Comparison of ENCODE assay signal across 27 cellular contexts in the genomic region with DNA sequence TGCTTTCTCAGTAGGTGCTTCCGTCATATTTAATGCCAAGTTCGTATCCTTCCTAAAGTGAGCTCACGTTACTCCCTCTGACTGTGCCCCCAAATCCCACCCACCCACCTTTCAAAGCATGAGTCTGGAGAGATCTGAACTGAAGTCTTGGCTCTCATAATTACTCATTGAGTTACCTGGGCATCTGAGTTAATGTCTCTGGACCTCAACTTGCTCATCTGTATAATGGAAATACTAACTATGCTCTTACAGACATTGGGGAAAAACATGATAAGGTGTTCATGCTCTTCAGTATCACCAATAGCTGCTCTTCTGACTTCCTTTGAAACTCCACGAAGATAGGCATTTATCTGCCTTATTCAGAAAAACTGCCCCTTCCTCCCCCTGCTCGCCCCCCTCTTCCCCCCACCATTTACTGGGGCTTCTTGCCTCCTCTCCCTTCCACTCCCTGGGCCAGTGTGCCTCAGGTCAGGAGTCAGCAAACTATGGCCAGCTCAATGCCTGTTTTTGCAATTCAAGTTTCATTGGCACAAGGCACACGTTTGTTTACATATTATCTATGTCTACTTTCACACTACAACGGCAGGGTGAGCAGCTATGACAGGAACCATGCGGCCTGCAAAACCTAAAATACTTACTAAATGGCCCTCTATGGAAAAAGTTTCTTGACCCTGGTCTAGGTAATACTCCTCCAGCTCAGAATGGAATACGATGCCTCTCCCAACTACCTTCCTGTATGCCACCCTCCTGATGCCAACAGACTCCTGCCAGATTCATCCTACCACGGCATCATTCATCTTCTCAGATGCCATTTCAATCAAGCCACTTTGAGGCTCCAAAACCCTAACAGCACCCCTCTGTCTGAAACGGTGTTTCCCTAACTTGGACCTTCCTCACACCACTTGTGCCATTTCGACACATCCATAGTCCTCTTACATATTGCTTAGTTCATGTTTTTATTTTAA.
DNase-seq lines count a peak whose midpoint lies in the region; FAIRE-seq and TF ChIP-seq lines count a peak whose summit lies in the region.
"Had no signal": no experiment of that assay in that cellular context is flagged by ENCODE, and none has a peak within 500 bp of the region (broad histone marks: within the 10 kb centered on the region; RNA-seq: fewer than 3 reads in every experiment).

No MANE protein-coding gene starts in this region.

- no peaks in the 10 kb centered on the region for H3K9me3 ChIP-seq in breast epithelium
- no peaks in the 10 kb centered on the region for H3K9me3 ChIP-seq in endodermal cell (ENCODE audit: control insufficient read depth, low read length)
- H3K9me3 ChIP-seq in esophagus squamous epithelium = no peaks in the 10 kb centered on the region
- no peaks in the 10 kb centered on the region for H3K9me3 ChIP-seq in PC-9 (ENCODE audit: insufficient read depth, low read depth)
- H3K9me3 ChIP-seq: HAP-1, suprapubic skin had no signal

- H3K4me1 ChIP-seq in breast epithelium (no peaks in the 10 kb centered on the region), endodermal cell (ENCODE audit: control insufficient read depth, insufficient read depth, low read length) (no peaks in the 10 kb centered on the region), esophagus squamous epithelium (no peaks in the 10 kb centered on the region), PC-9 (replicated peaks; ENCODE audit: insufficient read depth) (no peaks in the 10 kb centered on the region)
- H3K4me1 ChIP-seq: HAP-1, suprapubic skin had no signal

- TF ChIP-seq CTCF in MCF 10A (IDR thresholded peaks at IDR 0.05; ENCODE audit: unreplicated experiment) (no peak), breast epithelium (IDR thresholded peaks at IDR 0.05) (no peak), endodermal cell (conservative IDR thresholded peaks at IDR 0.05) (no peak), osteocyte (IDR thresholded peaks at IDR 0.05) (no peak), esophagus squamous epithelium (IDR thresholded peaks at IDR 0.05) (no peak), PC-9 (conservative IDR thresholded peaks at IDR 0.05) (no peak)

- H3K27me3 ChIP-seq in breast epithelium (no peaks in the 10 kb centered on the region), endodermal cell (ENCODE audit: control insufficient read depth, insufficient read depth, low read length, poor library complexity, severe bottlenecking) (no peaks in the 10 kb centered on the region), esophagus squamous epithelium (no peaks in the 10 kb centered on the region), PC-9 (ENCODE audit: insufficient read depth, low read depth) (no peaks in the 10 kb centered on the region)
- H3K27me3 ChIP-seq: brain microvascular endothelial cell, suprapubic skin had no signal

- no peak for TF ChIP-seq POLR2A in breast epithelium (IDR thresholded peaks at IDR 0.05)
- no peak for TF ChIP-seq POLR2A in esophagus squamous epithelium (IDR thresholded peaks at IDR 0.05)

- peaks cover 28% of the 10 kb centered on the region for H3F3A ChIP-seq in PC-9 (ENCODE audit: insufficient read depth, low read depth)

- H3K36me3 ChIP-seq in breast epithelium (no peaks in the 10 kb centered on the region), endodermal cell (ENCODE audit: control insufficient read depth, insufficient read depth, low read length) (peaks cover 87% of the 10 kb centered on the region), esophagus squamous epithelium (peaks cover 18 to 100% (median 25%) of the 10 kb centered on the region in 3 donors), PC-9 (ENCODE audit: low read depth) (peaks cover 71% of the 10 kb centered on the region)

- no peaks in the 10 kb centered on the region for H3K27me3 Mint-ChIP-seq in MCF 10A (ENCODE audit: insufficient read depth, unreplicated experiment)
- H3K27me3 Mint-ChIP-seq in endodermal cell (ENCODE audit: insufficient read depth) = no peaks in the 10 kb centered on the region
- no peaks in the 10 kb centered on the region for H3K27me3 Mint-ChIP-seq in osteocyte (ENCODE audit: unreplicated experiment)
- H3K27me3 Mint-ChIP-seq: activated CD4-positive, alpha-beta T cell treated with anti-CD3 and anti-CD28 coated beads, Interleukin-2, amount 10 ng/mL, durations not matched to agents 24 days and 14 days; effector memory CD8-positive, alpha-beta T cell; naive thymus-derived CD8-positive, alpha-beta T cell; T-cell had no signal

- no peak overlapping the region for H2AFZ ChIP-seq in PC-9

- peaks cover 27% of the 10 kb centered on the region for H4K20me1 ChIP-seq in PC-9 (ENCODE audit: insufficient read depth)

- no peaks in the 10 kb centered on the region for H3K9me2 ChIP-seq in PC-9 (ENCODE audit: insufficient read depth)

- H3K9me3 Mint-ChIP-seq in MCF 10A (ENCODE audit: unreplicated experiment) = no peaks in the 10 kb centered on the region
- H3K9me3 Mint-ChIP-seq in endodermal cell = no peaks in the 10 kb centered on the region
- H3K9me3 Mint-ChIP-seq in osteocyte (ENCODE audit: unreplicated experiment) = no peaks in the 10 kb centered on the region
- H3K9me3 Mint-ChIP-seq: activated CD4-positive, alpha-beta T cell treated with anti-CD3 and anti-CD28 coated beads, Interleukin-2, amount 10 ng/mL, durations not matched to agents 24 days and 14 days; effector memory CD8-positive, alpha-beta T cell; naive thymus-derived CD8-positive, alpha-beta T cell; T-cell had no signal

- H3K4me2 ChIP-seq in PC-9 = no peak overlapping the region

- H3K4me3 Mint-ChIP-seq in MCF 10A (ENCODE audit: unreplicated experiment) (no peak overlapping the region), endodermal cell (no peak overlapping the region), osteocyte (ENCODE audit: unreplicated experiment) (no peak overlapping the region)
- H3K4me3 Mint-ChIP-seq: activated CD4-positive, alpha-beta T cell treated with anti-CD3 and anti-CD28 coated beads, Interleukin-2, amount 10 ng/mL, durations not matched to agents 24 days and 14 days; effector memory CD8-positive, alpha-beta T cell; naive thymus-derived CD8-positive, alpha-beta T cell; T-cell had no signal

- H3K79me2 ChIP-seq in PC-9 (ENCODE audit: low read depth) = no peaks in the 10 kb centered on the region

- peak; percentile 28 for FAIRE-seq in HTR-8/SVneo (lab: Jason Lieb, UNC)
- FAIRE-seq: colon, G401.6, TTC549 had no signal

- H3K4me1 Mint-ChIP-seq in MCF 10A (ENCODE audit: insufficient read depth, unreplicated experiment) (peaks cover 5% of the 10 kb centered on the region), endodermal cell (peaks cover 1% of the 10 kb centered on the region), osteocyte (ENCODE audit: unreplicated experiment) (peaks cover 3% of the 10 kb centered on the region)

- no peak overlapping the region for H3K9ac ChIP-seq in endodermal cell (ENCODE audit: extremely low read depth, low read length, poor library complexity, severe bottlenecking)

- no peak overlapping the region for H3K27ac ChIP-seq in breast epithelium
- no peak overlapping the region for H3K27ac ChIP-seq in endodermal cell (ENCODE audit: low read depth, low read length)
- H3K27ac ChIP-seq in esophagus squamous epithelium = no peak overlapping the region
- H3K27ac ChIP-seq in PC-9 = no peak overlapping the region
- H3K27ac ChIP-seq: brain microvascular endothelial cell, C4-2B, suprapubic skin had no signal

- DNase-seq in MCF 10A (ENCODE audit: unreplicated experiment) (no peak), breast epithelium (ENCODE audit: low spot score in 2 of 2) (no peak), HTR-8/SVneo (ENCODE audit: insufficient read length, low spot score) (no peak), endodermal cell (no peak), osteocyte (ENCODE audit: extremely low spot score, unreplicated experiment) (no peak), GDM1 (lab: John Stamatoyannopoulos, UW) (no peak), esophagus squamous epithelium (lab: John Stamatoyannopoulos, UW) (no peak), PC-9 (no peak)
- DNase-seq: ACHN; activated CD4-positive, alpha-beta T cell treated with anti-CD3 and anti-CD28 coated beads, Interleukin-2, amount 10 ng/mL, durations not matched to agents 24 days and 14 days; activated effector memory CD4-positive, alpha-beta T cell treated with Interleukin-2 at 50 U/mL for 16 hours; brain microvascular endothelial cell; effector memory CD8-positive, alpha-beta T cell; KG1; mesendoderm; naive thymus-derived CD8-positive, alpha-beta T cell; NCI-H1930; NCI-H226; NCI-H748 treated with DMSO at 0.1 percent for 48 hours; SIG-M5; T-cell had no signal

- no peak overlapping the region for H3K4me3 ChIP-seq in breast epithelium
- no peak overlapping the region for H3K4me3 ChIP-seq in endodermal cell (ENCODE audit: low read length)
- H3K4me3 ChIP-seq in esophagus squamous epithelium = no peak overlapping the region
- H3K4me3 ChIP-seq in PC-9 = no peak overlapping the region
- H3K4me3 ChIP-seq: HAP-1, suprapubic skin had no signal

- WGBS in endodermal cell (ENCODE audit: insufficient coverage in 1 of 2, insufficient read length in 1 of 2), 2 experiments = 92 to 96% methylated on average over 9 to 12 of the region's 12 CpGs
- 87 to 91% methylated on average over 12 of the region's 12 CpGs for WGBS in esophagus squamous epithelium, 2 donors

- BruUV-seq in MCF 10A (replicated peaks; lab: Mats Ljungman, UMichigan) (TSS peak; percentile 12), PC-9 (replicated peaks; lab: Mats Ljungman, UMichigan) (no TSS peak)

- H3K36me3 Mint-ChIP-seq in MCF 10A (ENCODE audit: insufficient read depth, unreplicated experiment) = peaks cover 74% of the 10 kb centered on the region
- peaks cover 62% of the 10 kb centered on the region for H3K36me3 Mint-ChIP-seq in endodermal cell (ENCODE audit: low read depth)
- peaks cover 57% of the 10 kb centered on the region for H3K36me3 Mint-ChIP-seq in osteocyte (ENCODE audit: unreplicated experiment)

- CTCF ChIA-PET in MCF 10A (lab: Yijun Ruan, JAX) (interaction anchor here (0.6 to 3.9 kb wide), 8 partner anchors 11 to 465 kb away, joined by 3 to 30 read pairs (median 4); no protein-coding TSS in a partner anchor), PC-9 (lab: Charles Lee) (interaction anchor here (1.0 kb wide), 1 partner anchor 12 kb away, joined by 3 read pairs; no protein-coding TSS in a partner anchor)

- POLR2A ChIA-PET in MCF 10A (lab: Yijun Ruan, JAX) (no interaction called here), PC-9 (lab: Charles Lee; ENCODE audit: unreplicated experiment) (no interaction called here)

- intact Hi-C loops in MCF 10A (cut with micrococcal nuclease) = no loop called here
- intact Hi-C loops in breast epithelium (cut with DNase I; ENCODE audit: low total_unique reads) = no loop called here
- intact Hi-C loops in esophagus squamous epithelium (cut with DNase I) = no loop called here
- intact Hi-C loops in PC-9 (cut with micrococcal nuclease; ENCODE audit: unreplicated experiment) = no loop called here

- H3K27ac Mint-ChIP-seq in MCF 10A (ENCODE audit: low read depth, unreplicated experiment) = no peak overlapping the region
- peak overlapping the region; percentile 9 for H3K27ac Mint-ChIP-seq in endodermal cell
- peak overlapping the region; percentile 21 for H3K27ac Mint-ChIP-seq in osteocyte (ENCODE audit: unreplicated experiment)
- H3K27ac Mint-ChIP-seq: activated CD4-positive, alpha-beta T cell treated with anti-CD3 and anti-CD28 coated beads, Interleukin-2, amount 10 ng/mL, durations not matched to agents 24 days and 14 days had no signal
